ENCODE assay signal across 11 cellular contexts in the genomic region with DNA sequence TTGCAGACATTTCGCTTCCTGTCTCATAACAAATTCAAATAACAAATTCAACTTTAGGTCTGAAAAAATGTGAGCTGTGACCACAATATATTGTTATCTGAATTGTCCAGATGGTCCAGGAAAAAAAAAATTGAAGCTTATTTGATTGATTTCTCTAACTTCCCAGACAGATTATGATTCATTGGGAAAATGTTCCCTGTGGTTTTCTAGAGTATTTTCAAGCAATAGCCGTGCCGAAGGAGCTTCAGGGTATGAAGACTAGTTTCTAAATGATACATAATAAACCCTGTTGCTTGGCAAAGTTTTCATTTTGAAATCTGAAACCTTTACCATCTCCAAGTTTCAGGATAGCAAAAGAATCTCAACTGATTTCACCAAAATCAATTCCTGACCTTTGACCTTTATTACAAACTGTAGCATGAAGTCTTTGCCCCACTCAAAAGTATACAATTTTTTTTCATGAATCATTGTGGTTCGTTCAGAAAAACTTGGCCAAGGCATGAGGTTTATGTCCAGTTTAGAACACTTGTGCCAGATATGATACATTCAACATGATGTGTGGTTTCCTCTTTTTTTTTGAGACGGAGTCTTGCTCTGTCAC.
DNase-seq lines count a peak whose midpoint lies in the region; TF ChIP-seq lines count a peak whose summit lies in the region.
"Had no signal": no experiment of that assay in that cellular context is flagged by ENCODE, and none has a peak within 500 bp of the region (broad histone marks: within the 10 kb centered on the region; RNA-seq: fewer than 3 reads in every experiment).

No MANE protein-coding gene starts in this region.

- in situ Hi-C loops in SK-MEL-5 (cut with HindIII; ENCODE audit: low pct_unique_long_range_greater_than_20kb, low sequenced_read_pairs) (no loop called here), G401 (cut with HindIII; ENCODE audit: low sequenced_read_pairs) (no loop called here)

- peak overlapping the region in 20 of 21 experiments; percentile 13 to 87 (median 64) for H3K27ac ChIP-seq in skin epidermis
- H3K27ac ChIP-seq: VCaP had no signal

- TF ChIP-seq CTCF in GM12865 (IDR thresholded peaks at IDR 0.05; ENCODE audit: insufficient read depth, low read depth, low read length, missing control alignments), result no peak

- H3K4me3 ChIP-seq in GM12865 (ENCODE audit: low read depth, low read length) (no peak overlapping the region), skin epidermis (no peak overlapping the region)

- DNase-seq in GM12865 (ENCODE audit: low read depth), result peak; percentile 62
- peak; percentile 9 for DNase-seq in SK-MEL-5 (ENCODE audit: low read depth, low spot score)
- peak; percentile 100 for DNase-seq in fibroblast of peridontal ligament (ENCODE audit: extremely low read depth)
- DNase-seq in activated CD4-positive, alpha-beta T cell treated with anti-CD3 and anti-CD28 coated beads, Interleukin-2, amount 50 U/mL, for 48 hours, result no peak
- DNase-seq in SKM-1 (lab: John Stamatoyannopoulos, UW; ENCODE audit: unreplicated experiment), result no peak
- no peak for DNase-seq in activated effector memory CD4-positive, alpha-beta T cell treated with anti-CD3 and anti-CD28 coated beads, Interleukin-2, amount 50 U/mL, for 16 hours
- no peak for DNase-seq in G401 (ENCODE audit: low spot score)
- DNase-seq: effector memory CD4-positive, alpha-beta T cell; NCI-H2029 treated with DMSO at 0.1 percent for 48 hours had no signal

Comparison
In these comparisons a context has a peak if more than half of its experiments do, and no peak if none do; other contexts are left out.
1. DNase-seq: peak in GM12865 (single experiment), SK-MEL-5 (single experiment) and fibroblast of peridontal ligament (single experiment); none in activated CD4-positive, alpha-beta T cell treated with anti-CD3 and anti-CD28 coated beads, Interleukin-2, amount 50 U/mL, for 48 hours (0 of 2), SKM-1 (single experiment), activated effector memory CD4-positive, alpha-beta T cell treated with anti-CD3 and anti-CD28 coated beads, Interleukin-2, amount 50 U/mL, for 16 hours (single experiment) and G401 (single experiment).